ENCODE assay signal across 8 cellular contexts in genomic region chr17:55576237-55576998, GRCh38.
A peak's percentile ranks its signal among the peaks of the same experiment; 100 is the strongest.
DNase-seq lines count a peak whose midpoint lies in the region; ATAC-seq, FAIRE-seq and TF ChIP-seq lines count a peak whose summit lies in the region.

No MANE protein-coding gene starts in this region.

- SMC1A ChIA-PET in GM12878 (lab: Charles Lee; ENCODE audit: uncharacterized antibody, unreplicated experiment): interaction anchor here (1.1 kb wide), 1 partner anchor 16 kb away, joined by 3 read pairs; no protein-coding TSS in a partner anchor

- no peak overlapping the region for H3K27ac Mint-ChIP-seq in memory B cell

- RAD21 ChIA-PET in GM12878 (lab: Charles Lee; ENCODE audit: unreplicated experiment): no interaction called here

- H3K9me3 ChIP-seq in Loucy (ENCODE audit: insufficient read depth, low read depth, low read length) (no peaks in the 10 kb centered on the region), GM12878 (replicated peaks; ENCODE audit: control insufficient read depth, insufficient read depth, low read length) (no peaks in the 10 kb centered on the region; the same call in 2 of the 3 replicates)

- BruUV-seq in GM12878 (replicated peaks; lab: Mats Ljungman, UMichigan): no TSS peak

- peaks cover 3% of the 10 kb centered on the region for H3K4me1 Mint-ChIP-seq in memory B cell

- POLR2A ChIA-PET in GM12878 (lab: Charles Lee): no interaction called here

- no peaks in the 10 kb centered on the region for H3K9me2 ChIP-seq in Loucy (replicated peaks; ENCODE audit: low read depth, low read length)

- peak; percentile 8 for DNase-seq in GM12878 (ENCODE audit: low read depth, low spot score)
- no peak for DNase-seq in memory B cell (ENCODE audit: low spot score in 2 of 2)
- DNase-seq in effector CD4-positive, alpha-beta T cell: no peak
- DNase-seq in D341Med (ENCODE audit: low spot score): no peak

- no peaks in the 10 kb centered on the region for H3K27me3 ChIP-seq in Loucy (ENCODE audit: insufficient read depth, low read length, poor library complexity, severe bottlenecking)
- no peaks in the 10 kb centered on the region; a peak in 1 of 4 replicates for H3K27me3 ChIP-seq in GM12878 (replicated peaks in 1 of 2; ENCODE audit: control insufficient read depth in 2 of 2, insufficient read depth in 2 of 2, low read length in 1 of 2)

- no peak for TF ChIP-seq CTCF in Loucy (conservative IDR thresholded peaks at IDR 0.05; ENCODE audit: low read length)
- TF ChIP-seq CTCF in GM12878 (IDR thresholded peaks at IDR 0.05 in 2 of 3, conservative IDR thresholded peaks at IDR 0.05 in 1 of 3; ENCODE audit: control insufficient read depth in 2 of 3, extremely low read depth in 1 of 3, insufficient read depth in 1 of 3, low read depth in 3 of 3, low read length in 3 of 3): no peak

- H2AFZ ChIP-seq in Loucy (ENCODE audit: low read length) (0 out of 2 replicates have a peak overlapping the region, but pooled peaks have one; percentile 41), GM12878 (ENCODE audit: control insufficient read depth, low read depth, low read length) (peak overlapping the region; percentile 73)

- H3K79me2 ChIP-seq in Loucy (ENCODE audit: insufficient read depth, low read length) (no peaks in the 10 kb centered on the region), GM12878 (ENCODE audit: control insufficient read depth, insufficient read depth, low read length) (no peaks in the 10 kb centered on the region)

- intact Hi-C loops in GM12878 (cut with micrococcal nuclease; ENCODE audit: unreplicated experiment): no loop called here

- no peaks in the 10 kb centered on the region for H3K4me1 ChIP-seq in Loucy (ENCODE audit: insufficient read depth, low read length, poor library complexity, severe bottlenecking)
- H3K4me1 ChIP-seq in GM12878 (ENCODE audit: control insufficient read depth, insufficient read depth, low read length): peaks cover 23% of the 10 kb centered on the region

- H3K27ac ChIP-seq in GM12878 (ENCODE audit: control insufficient read depth, insufficient read depth): peak overlapping the region; percentile 64

- H3K4me2 ChIP-seq in Loucy (ENCODE audit: low read depth, low read length, poor library complexity, severe bottlenecking): no peak overlapping the region
- H3K4me2 ChIP-seq in GM12878 (ENCODE audit: control insufficient read depth, insufficient read depth): peak overlapping the region; percentile 96

- no peaks in the 10 kb centered on the region for H4K20me1 ChIP-seq in Loucy (ENCODE audit: insufficient read depth, low read length, poor library complexity, severe bottlenecking)
- H4K20me1 ChIP-seq in GM12878 (ENCODE audit: control insufficient read depth, insufficient read depth): no peaks in the 10 kb centered on the region

- H3K9ac ChIP-seq in Loucy (ENCODE audit: low read depth, low read length, poor library complexity, severe bottlenecking): no peak overlapping the region
- H3K9ac ChIP-seq in GM12878 (ENCODE audit: control insufficient read depth, insufficient read depth, low read length): peak overlapping the region; percentile 36; the same call in 1 of the 2 replicates

- in situ Hi-C loops in GM12878 (cut with MboI): no loop called here

- TF ChIP-seq POLR2A in GM12878 (IDR thresholded peaks at IDR 0.05; ENCODE audit: low read depth, low read length): no peak

- H3K36me3 Mint-ChIP-seq in memory B cell: no peaks in the 10 kb centered on the region

- 21% methylated on average over 8 of the region's 8 CpGs for WGBS in GM12878 (ENCODE audit: insufficient coverage, insufficient replicate concordance, low lambda C conversion rate, missing lambda C conversion rate)

- H3K4me3 Mint-ChIP-seq in memory B cell: no peak overlapping the region

- CTCF ChIA-PET in GM12878 (lab: Yijun Ruan, JAX): interaction anchor here (0.8 kb wide), 1 partner anchor 50 kb away, joined by 3 read pairs; no protein-coding TSS in a partner anchor

- H3K36me3 ChIP-seq in Loucy (ENCODE audit: insufficient read depth, low read length): no peaks in the 10 kb centered on the region
- H3K36me3 ChIP-seq in GM12878 (ENCODE audit: control insufficient read depth in 2 of 2, insufficient read depth in 2 of 2, low read length in 1 of 2): no peaks in the 10 kb centered on the region

- no peaks in the 10 kb centered on the region for H3K27me3 Mint-ChIP-seq in memory B cell

- H3K9me3 Mint-ChIP-seq in memory B cell: no peaks in the 10 kb centered on the region

- H3K4me3 ChIP-seq in Loucy (ENCODE audit: low read length, poor library complexity, severe bottlenecking) (no peak overlapping the region), GM12878 (peak overlapping the region; percentile 68; the same call in 1 of the 2 replicates)

- H3F3A ChIP-seq in Loucy (ENCODE audit: low read depth): no peaks in the 10 kb centered on the region

- FAIRE-seq in GM12878 (lab: Jason Lieb, UNC): peak; percentile 64

- peak; percentile 32 for ATAC-seq in GM19351 (IDR thresholded peaks at IDR 0.05; ENCODE audit: unreplicated experiment)
- ATAC-seq in GM12878: peak; percentile 57
- peak; percentile 71 for ATAC-seq in memory B cell (ENCODE audit: low read depth)
- no peak for ATAC-seq in HG02981 (IDR thresholded peaks at IDR 0.05; ENCODE audit: unreplicated experiment)
- no peak for ATAC-seq in GM21390 (IDR thresholded peaks at IDR 0.05; ENCODE audit: unreplicated experiment)

- TF ChIP-seq EP300 in GM12878 (IDR thresholded peaks at IDR 0.05; ENCODE audit: borderline replicate concordance in 1 of 2, control insufficient read depth in 1 of 2, low read depth in 2 of 2, low read length in 2 of 2): no peak

- no peak for TF ChIP-seq RAD21 in GM12878 (IDR thresholded peaks at IDR 0.05; ENCODE audit: insufficient read depth, low read depth, low read length)

TF ChIP-seq in GM12878, 131 proteins besides CTCF, POLR2A, EP300 and RAD21 (continues in another document):
- TF ChIP-seq, protein P1, sequence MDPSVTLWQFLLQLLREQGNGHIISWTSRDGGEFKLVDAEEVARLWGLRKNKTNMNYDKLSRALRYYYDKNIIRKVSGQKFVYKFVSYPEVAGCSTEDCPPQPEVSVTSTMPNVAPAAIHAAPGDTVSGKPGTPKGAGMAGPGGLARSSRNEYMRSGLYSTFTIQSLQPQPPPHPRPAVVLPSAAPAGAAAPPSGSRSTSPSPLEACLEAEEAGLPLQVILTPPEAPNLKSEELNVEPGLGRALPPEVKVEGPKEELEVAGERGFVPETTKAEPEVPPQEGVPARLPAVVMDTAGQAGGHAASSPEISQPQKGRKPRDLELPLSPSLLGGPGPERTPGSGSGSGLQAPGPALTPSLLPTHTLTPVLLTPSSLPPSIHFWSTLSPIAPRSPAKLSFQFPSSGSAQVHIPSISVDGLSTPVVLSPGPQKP (IDR thresholded peaks at IDR 0.05; ENCODE audit: low read depth, low read length): no peak
- TF ChIP-seq CEBPB (IDR thresholded peaks at IDR 0.05; ENCODE audit: borderline replicate concordance in 1 of 2, low read depth in 2 of 2, low read length in 2 of 2) (no peak), SIX5 (IDR thresholded peaks at IDR 0.05; ENCODE audit: low read depth, low read length, severe bottlenecking) (no peak), SP1 (IDR thresholded peaks at IDR 0.05; ENCODE audit: low read depth, low read length) (no peak), NFIC (IDR thresholded peaks at IDR 0.05; ENCODE audit: low read depth, low read length) (peak; percentile 14; the same call in 1 of the 2 replicates), ZNF622 (IDR thresholded peaks at IDR 0.05) (no peak), FOS (IDR thresholded peaks at IDR 0.05; ENCODE audit: borderline replicate concordance, extremely low read depth, insufficient read length) (no peak), JUND (IDR thresholded peaks at IDR 0.05; ENCODE audit: low read depth, low read length) (no peak), HSF1 (IDR thresholded peaks at IDR 0.05; ENCODE audit: low read depth, low read length) (no peak), CREM (IDR thresholded peaks at IDR 0.05; ENCODE audit: low read depth) (0 out of 2 replicates have a peak, but pooled peaks have one; percentile 26), NFYA (IDR thresholded peaks at IDR 0.05; ENCODE audit: borderline replicate concordance, low read depth, low read length) (no peak), PBX3 (IDR thresholded peaks at IDR 0.05; ENCODE audit: insufficient replicate concordance, low read depth, low read length) (no peak)

Comparison
In these comparisons a context has a peak if more than half of its experiments do, and no peak if none do; other contexts are left out.
1. ATAC-seq: peak in GM19351 (single experiment), GM12878 (single experiment) and memory B cell (single experiment); none in HG02981 (single experiment) and GM21390 (single experiment).